ENCODE assay signal across 1 cellular context in the genomic region with DNA sequence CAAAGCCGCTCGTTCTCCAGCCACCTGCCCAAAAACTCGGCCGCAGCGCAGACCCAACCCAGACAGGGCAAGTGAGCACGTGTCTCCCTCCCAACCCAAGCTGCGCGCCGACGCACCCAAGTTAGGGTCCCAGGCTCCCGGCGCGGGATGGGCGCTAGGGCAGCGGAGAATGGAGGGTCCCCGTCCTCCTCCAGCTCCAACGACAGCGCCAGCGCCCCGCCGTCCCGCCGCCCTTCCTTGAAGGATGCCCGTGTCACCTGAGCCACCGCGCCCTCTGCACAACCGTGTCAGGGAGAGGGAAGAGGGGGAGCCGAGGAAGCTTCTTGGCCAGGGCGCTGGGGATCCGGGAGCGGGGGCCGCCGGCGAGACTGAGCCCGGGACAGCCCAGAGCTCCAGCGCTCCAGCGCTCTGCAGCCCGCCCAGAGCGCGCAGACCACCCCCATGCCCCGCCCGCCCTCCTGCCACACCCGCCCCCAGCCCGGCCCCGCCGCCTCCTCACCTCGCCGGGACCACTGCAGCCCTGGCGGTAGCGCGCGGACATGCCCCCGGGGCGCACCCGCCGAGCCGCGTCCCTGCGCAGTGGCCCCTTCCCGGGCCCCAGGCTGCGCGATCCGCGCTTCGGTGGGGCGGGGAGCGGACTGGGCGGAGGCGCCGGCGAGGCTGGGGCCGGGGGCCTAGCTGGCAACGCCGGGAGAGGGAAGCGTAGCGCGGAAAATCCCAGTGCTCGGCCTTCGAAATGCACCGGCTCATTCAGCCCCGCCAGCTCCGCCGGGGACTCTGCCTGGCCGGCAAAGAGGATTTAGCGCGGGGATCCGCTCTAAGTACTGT.
TF ChIP-seq lines count a peak whose summit lies in the region.

Gene SLC16A12, minus strand, starts transcription at position 410 of the 828 bp plus-strand sequence. CDS start 73,016 bp downstream, outside the sequence.

TF ChIP-seq in H1, 55 proteins besides CTCF, POLR2A, EP300 and RAD21:
- peak; percentile 52 for TF ChIP-seq ASH2L (IDR thresholded peaks at IDR 0.05; ENCODE audit: low read length)
- no peak for TF ChIP-seq NRF1 (IDR thresholded peaks at IDR 0.05; ENCODE audit: low read depth, low read length)
- TF ChIP-seq KDM1A (IDR thresholded peaks at IDR 0.05; ENCODE audit: borderline replicate concordance, low read length): no peak
- TF ChIP-seq SUZ12 (IDR thresholded peaks at IDR 0.05; ENCODE audit: low read length): no peak; the same call in 1 of the 2 replicates
- no peak for TF ChIP-seq TCF12 (IDR thresholded peaks at IDR 0.05; ENCODE audit: low read depth, low read length)
- no peak for TF ChIP-seq RFX5 (IDR thresholded peaks at IDR 0.05; ENCODE audit: borderline replicate concordance, low read depth, low read length)
- TF ChIP-seq E2F6 (IDR thresholded peaks at IDR 0.05): peak; percentile 91
- peak; percentile 23 for TF ChIP-seq EZH2 (IDR thresholded peaks at IDR 0.05; ENCODE audit: low read depth, low read length, severe bottlenecking)
- TF ChIP-seq CEBPB (IDR thresholded peaks at IDR 0.05; ENCODE audit: low read depth, low read length): no peak
- TF ChIP-seq, protein P1, sequence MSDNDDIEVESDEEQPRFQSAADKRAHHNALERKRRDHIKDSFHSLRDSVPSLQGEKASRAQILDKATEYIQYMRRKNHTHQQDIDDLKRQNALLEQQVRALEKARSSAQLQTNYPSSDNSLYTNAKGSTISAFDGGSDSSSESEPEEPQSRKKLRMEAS (IDR thresholded peaks at IDR 0.05): peak; percentile 96
- TF ChIP-seq CBX8 (IDR thresholded peaks at IDR 0.05; ENCODE audit: borderline replicate concordance, low read depth, low read length): no peak
- TF ChIP-seq TAF1 (IDR thresholded peaks at IDR 0.05; ENCODE audit: low read depth, low read length): peak; percentile 29; the same call in 1 of the 2 replicates
- TF ChIP-seq POLR2AphosphoS5 (IDR thresholded peaks at IDR 0.05; ENCODE audit: low read depth, low read length): peak; percentile 50; the same call in 1 of the 2 replicates
- TF ChIP-seq RBBP5 (IDR thresholded peaks at IDR 0.05; ENCODE audit: borderline replicate concordance, low read depth, low read length): peak; percentile 95
- TF ChIP-seq SP2 (IDR thresholded peaks at IDR 0.05; ENCODE audit: low read length): no peak
- TF ChIP-seq TEAD4 (IDR thresholded peaks at IDR 0.05; ENCODE audit: low read depth, low read length): peak; percentile 29; the same call in 1 of the 2 replicates
- no peak for TF ChIP-seq FOSL1 (IDR thresholded peaks at IDR 0.05; ENCODE audit: insufficient read depth, low read depth, low read length)
- TF ChIP-seq TBP (IDR thresholded peaks at IDR 0.05; ENCODE audit: low read depth, low read length): peak; percentile 62; the same call in 1 of the 2 replicates
- no peak for TF ChIP-seq RXRA (IDR thresholded peaks at IDR 0.05; ENCODE audit: insufficient read depth, low read depth, low read length)
- TF ChIP-seq HDAC2 (IDR thresholded peaks at IDR 0.05; ENCODE audit: borderline replicate concordance in 1 of 2, low read depth in 2 of 2, low read length in 2 of 2): 0 out of 4 replicates have a peak, but pooled peaks of 1 of the 2 experiments have one; percentile 6
- TF ChIP-seq BCL11A (IDR thresholded peaks at IDR 0.05; ENCODE audit: low read depth in 2 of 2, low read length in 2 of 2): no peak
- peak; percentile 65 for TF ChIP-seq KDM4A (IDR thresholded peaks at IDR 0.05; ENCODE audit: low read depth, low read length, severe bottlenecking)
- TF ChIP-seq, protein P2, sequence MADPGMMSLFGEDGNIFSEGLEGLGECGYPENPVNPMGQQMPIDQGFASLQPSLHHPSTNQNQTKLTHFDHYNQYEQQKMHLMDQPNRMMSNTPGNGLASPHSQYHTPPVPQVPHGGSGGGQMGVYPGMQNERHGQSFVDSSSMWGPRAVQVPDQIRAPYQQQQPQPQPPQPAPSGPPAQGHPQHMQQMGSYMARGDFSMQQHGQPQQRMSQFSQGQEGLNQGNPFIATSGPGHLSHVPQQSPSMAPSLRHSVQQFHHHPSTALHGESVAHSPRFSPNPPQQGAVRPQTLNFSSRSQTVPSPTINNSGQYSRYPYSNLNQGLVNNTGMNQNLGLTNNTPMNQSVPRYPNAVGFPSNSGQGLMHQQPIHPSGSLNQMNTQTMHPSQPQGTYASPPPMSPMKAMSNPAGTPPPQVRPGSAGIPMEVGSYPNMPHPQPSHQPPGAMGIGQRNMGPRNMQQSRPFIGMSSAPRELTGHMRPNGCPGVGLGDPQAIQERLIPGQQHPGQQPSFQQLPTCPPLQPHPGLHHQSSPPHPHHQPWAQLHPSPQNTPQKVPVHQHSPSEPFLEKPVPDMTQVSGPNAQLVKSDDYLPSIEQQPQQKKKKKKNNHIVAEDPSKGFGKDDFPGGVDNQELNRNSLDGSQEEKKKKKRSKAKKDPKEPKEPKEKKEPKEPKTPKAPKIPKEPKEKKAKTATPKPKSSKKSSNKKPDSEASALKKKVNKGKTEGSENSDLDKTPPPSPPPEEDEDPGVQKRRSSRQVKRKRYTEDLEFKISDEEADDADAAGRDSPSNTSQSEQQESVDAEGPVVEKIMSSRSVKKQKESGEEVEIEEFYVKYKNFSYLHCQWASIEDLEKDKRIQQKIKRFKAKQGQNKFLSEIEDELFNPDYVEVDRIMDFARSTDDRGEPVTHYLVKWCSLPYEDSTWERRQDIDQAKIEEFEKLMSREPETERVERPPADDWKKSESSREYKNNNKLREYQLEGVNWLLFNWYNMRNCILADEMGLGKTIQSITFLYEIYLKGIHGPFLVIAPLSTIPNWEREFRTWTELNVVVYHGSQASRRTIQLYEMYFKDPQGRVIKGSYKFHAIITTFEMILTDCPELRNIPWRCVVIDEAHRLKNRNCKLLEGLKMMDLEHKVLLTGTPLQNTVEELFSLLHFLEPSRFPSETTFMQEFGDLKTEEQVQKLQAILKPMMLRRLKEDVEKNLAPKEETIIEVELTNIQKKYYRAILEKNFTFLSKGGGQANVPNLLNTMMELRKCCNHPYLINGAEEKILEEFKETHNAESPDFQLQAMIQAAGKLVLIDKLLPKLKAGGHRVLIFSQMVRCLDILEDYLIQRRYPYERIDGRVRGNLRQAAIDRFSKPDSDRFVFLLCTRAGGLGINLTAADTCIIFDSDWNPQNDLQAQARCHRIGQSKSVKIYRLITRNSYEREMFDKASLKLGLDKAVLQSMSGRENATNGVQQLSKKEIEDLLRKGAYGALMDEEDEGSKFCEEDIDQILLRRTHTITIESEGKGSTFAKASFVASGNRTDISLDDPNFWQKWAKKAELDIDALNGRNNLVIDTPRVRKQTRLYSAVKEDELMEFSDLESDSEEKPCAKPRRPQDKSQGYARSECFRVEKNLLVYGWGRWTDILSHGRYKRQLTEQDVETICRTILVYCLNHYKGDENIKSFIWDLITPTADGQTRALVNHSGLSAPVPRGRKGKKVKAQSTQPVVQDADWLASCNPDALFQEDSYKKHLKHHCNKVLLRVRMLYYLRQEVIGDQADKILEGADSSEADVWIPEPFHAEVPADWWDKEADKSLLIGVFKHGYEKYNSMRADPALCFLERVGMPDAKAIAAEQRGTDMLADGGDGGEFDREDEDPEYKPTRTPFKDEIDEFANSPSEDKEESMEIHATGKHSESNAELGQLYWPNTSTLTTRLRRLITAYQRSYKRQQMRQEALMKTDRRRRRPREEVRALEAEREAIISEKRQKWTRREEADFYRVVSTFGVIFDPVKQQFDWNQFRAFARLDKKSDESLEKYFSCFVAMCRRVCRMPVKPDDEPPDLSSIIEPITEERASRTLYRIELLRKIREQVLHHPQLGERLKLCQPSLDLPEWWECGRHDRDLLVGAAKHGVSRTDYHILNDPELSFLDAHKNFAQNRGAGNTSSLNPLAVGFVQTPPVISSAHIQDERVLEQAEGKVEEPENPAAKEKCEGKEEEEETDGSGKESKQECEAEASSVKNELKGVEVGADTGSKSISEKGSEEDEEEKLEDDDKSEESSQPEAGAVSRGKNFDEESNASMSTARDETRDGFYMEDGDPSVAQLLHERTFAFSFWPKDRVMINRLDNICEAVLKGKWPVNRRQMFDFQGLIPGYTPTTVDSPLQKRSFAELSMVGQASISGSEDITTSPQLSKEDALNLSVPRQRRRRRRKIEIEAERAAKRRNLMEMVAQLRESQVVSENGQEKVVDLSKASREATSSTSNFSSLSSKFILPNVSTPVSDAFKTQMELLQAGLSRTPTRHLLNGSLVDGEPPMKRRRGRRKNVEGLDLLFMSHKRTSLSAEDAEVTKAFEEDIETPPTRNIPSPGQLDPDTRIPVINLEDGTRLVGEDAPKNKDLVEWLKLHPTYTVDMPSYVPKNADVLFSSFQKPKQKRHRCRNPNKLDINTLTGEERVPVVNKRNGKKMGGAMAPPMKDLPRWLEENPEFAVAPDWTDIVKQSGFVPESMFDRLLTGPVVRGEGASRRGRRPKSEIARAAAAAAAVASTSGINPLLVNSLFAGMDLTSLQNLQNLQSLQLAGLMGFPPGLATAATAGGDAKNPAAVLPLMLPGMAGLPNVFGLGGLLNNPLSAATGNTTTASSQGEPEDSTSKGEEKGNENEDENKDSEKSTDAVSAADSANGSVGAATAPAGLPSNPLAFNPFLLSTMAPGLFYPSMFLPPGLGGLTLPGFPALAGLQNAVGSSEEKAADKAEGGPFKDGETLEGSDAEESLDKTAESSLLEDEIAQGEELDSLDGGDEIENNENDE (IDR thresholded peaks at IDR 0.05; ENCODE audit: insufficient replicate concordance, low read length): no peak
- 0 out of 4 replicates have a peak, but pooled peaks of 1 of the 2 experiments have one; percentile 24 for TF ChIP-seq SIN3A (conservative IDR thresholded peaks at IDR 0.05 in 1 of 2, IDR thresholded peaks at IDR 0.05 in 1 of 2; ENCODE audit: low read depth in 1 of 2, low read length in 2 of 2)
